Comparison of ENCODE assay signal across 1 cellular context in the genomic region with DNA sequence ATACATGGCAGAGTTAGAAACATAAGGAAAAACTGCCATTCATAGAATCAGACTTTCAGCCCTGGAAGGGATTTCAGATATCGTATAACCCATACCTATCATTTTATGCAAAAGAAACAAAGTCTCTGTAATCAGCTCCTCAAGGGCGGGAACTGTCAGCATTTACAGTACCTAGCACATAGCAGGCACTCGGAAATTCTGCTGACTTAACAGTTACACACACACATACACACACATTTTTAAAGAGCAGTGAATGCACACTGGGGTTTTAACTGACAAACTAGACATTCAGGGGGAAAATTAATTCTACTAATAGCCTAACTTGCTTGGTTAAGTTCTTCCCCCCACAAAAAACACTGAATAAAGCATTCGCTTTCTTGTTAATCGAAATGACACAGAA.
A peak's percentile ranks its signal among the peaks of the same experiment; 100 is the strongest.
TF ChIP-seq lines count a peak whose summit lies in the region.

No MANE protein-coding gene starts in this region.

TF ChIP-seq in K562, 482 proteins besides CTCF, POLR2A, EP300 and RAD21:
- peak; percentile 71; the same call in 1 of the 2 replicates for TF ChIP-seq MAFK (IDR thresholded peaks at IDR 0.05; ENCODE audit: low read length)
- no peak for TF ChIP-seq ETV1 (tag; conservative IDR thresholded peaks at IDR 0.05; ENCODE audit: low read depth)
- no peak for TF ChIP-seq TSC22D4 (tag; IDR thresholded peaks at IDR 0.05)
- TF ChIP-seq MAFG (tag; conservative IDR thresholded peaks at IDR 0.05) = peak; percentile 72
- peak; percentile 72 for TF ChIP-seq MAFF (IDR thresholded peaks at IDR 0.05; ENCODE audit: low read length)
- no peak for TF ChIP-seq MTF1 (CRISPR knock-in tag; IDR thresholded peaks at IDR 0.05; ENCODE audit: borderline replicate concordance)
- peak; percentile 90 for TF ChIP-seq ZNF316 (IDR thresholded peaks at IDR 0.05)
- TF ChIP-seq C11orf30 (IDR thresholded peaks at IDR 0.05; ENCODE audit: low read depth) = peak; percentile 84
